Comparison of ENCODE assay signal across 2 cellular contexts in genomic region chr14:99460793-99461192, GRCh38.
TF ChIP-seq lines count a peak whose summit lies in the region.

No MANE protein-coding gene starts in this region.

TF ChIP-seq in GM23338, 12 proteins besides CTCF, POLR2A, EP300 and RAD21:
- no peak for TF ChIP-seq ZNF114 (CRISPR knock-in tag; IDR thresholded peaks at IDR 0.05)
- TF ChIP-seq STAT1 (IDR thresholded peaks at IDR 0.05; ENCODE audit: unreplicated experiment), result no peak
- TF ChIP-seq JUNB (IDR thresholded peaks at IDR 0.05; ENCODE audit: unreplicated experiment), result no peak
- no peak for TF ChIP-seq REST (IDR thresholded peaks at IDR 0.05; ENCODE audit: unreplicated experiment)
- TF ChIP-seq EZH2phosphoT487 (IDR thresholded peaks at IDR 0.05; ENCODE audit: unreplicated experiment), result no peak
- no peak for TF ChIP-seq CREB1 (CRISPR knock-in tag; IDR thresholded peaks at IDR 0.05; ENCODE audit: low read depth)
- TF ChIP-seq POLR2AphosphoS5 (IDR thresholded peaks at IDR 0.05; ENCODE audit: low read depth), result no peak
- TF ChIP-seq ZNF462 (CRISPR knock-in tag; IDR thresholded peaks at IDR 0.05), result no peak
- no peak for TF ChIP-seq EZH2 (IDR thresholded peaks at IDR 0.05; ENCODE audit: low read depth, unreplicated experiment)
- TF ChIP-seq ZNF331 (CRISPR knock-in tag; IDR thresholded peaks at IDR 0.05; ENCODE audit: low read depth), result no peak
- TF ChIP-seq NANOG (IDR thresholded peaks at IDR 0.05; ENCODE audit: borderline replicate concordance), result no peak
- no peak for TF ChIP-seq ETS1 (IDR thresholded peaks at IDR 0.05)

TF ChIP-seq in H1, 55 proteins besides CTCF, POLR2A, EP300 and RAD21:
- TF ChIP-seq CBX8 (IDR thresholded peaks at IDR 0.05; ENCODE audit: borderline replicate concordance, low read depth, low read length), result no peak
- no peak for TF ChIP-seq RBBP5 (IDR thresholded peaks at IDR 0.05; ENCODE audit: borderline replicate concordance, low read depth, low read length)
- no peak for TF ChIP-seq BCL11A (IDR thresholded peaks at IDR 0.05; ENCODE audit: low read depth in 2 of 2, low read length in 2 of 2)
- no peak for TF ChIP-seq EZH2 (IDR thresholded peaks at IDR 0.05; ENCODE audit: low read depth, low read length, severe bottlenecking)
- TF ChIP-seq TAF1 (IDR thresholded peaks at IDR 0.05; ENCODE audit: low read depth, low read length), result no peak
- TF ChIP-seq CHD7 (IDR thresholded peaks at IDR 0.05; ENCODE audit: insufficient replicate concordance, low read length), result no peak
